27 cellular contexts compared by ENCODE assay signal in the genomic region with DNA sequence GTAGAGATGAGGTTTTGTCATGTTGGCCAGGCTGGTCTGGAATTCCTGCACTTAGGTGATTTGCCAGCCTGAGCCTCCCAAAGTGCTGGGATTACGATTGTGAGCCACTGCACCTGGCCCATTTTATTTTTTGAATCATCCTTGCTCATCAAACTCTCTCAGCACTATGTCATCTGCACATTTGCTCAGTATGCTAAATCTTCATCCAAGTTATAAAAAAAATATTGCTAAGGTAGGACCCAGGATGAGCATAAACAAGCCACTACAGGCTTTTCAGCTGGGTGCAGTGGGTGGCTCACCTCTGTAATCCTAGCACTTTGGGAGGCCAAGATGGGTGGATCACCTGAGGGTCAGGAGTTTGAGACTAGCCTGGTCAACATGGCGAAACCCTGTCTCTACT.
A peak's percentile ranks its signal among the peaks of the same experiment; 100 is the strongest.
DNase-seq lines count a peak whose midpoint lies in the region; ATAC-seq, FAIRE-seq and TF ChIP-seq lines count a peak whose summit lies in the region.
"Had no signal": no experiment of that assay in that cellular context is flagged by ENCODE, and none has a peak within 500 bp of the region (broad histone marks: within the 10 kb centered on the region; RNA-seq: fewer than 3 reads in every experiment).

No MANE protein-coding gene starts in this region.

- intact Hi-C loops in cardiac septum (cut with DNase I) (no loop called here), left colon (cut with DNase I, micrococcal nuclease) (no loop called here)

- peaks cover 25% of the 10 kb centered on the region for H3K4me1 ChIP-seq in RWPE2 (ENCODE audit: insufficient read depth, poor library complexity, severe bottlenecking)
- H3K4me1 ChIP-seq in foreskin keratinocyte, result peaks cover 22% of the 10 kb centered on the region
- no peaks in the 10 kb centered on the region for H3K4me1 ChIP-seq in osteoblast (ENCODE audit: insufficient read depth, low read length)
- H3K4me1 ChIP-seq: BE2C, BLaER1 had no signal

- no peaks in the 10 kb centered on the region for H3K79me2 ChIP-seq in osteoblast (ENCODE audit: insufficient read depth, low read length)

- no peak overlapping the region for H3K4me2 ChIP-seq in osteoblast (ENCODE audit: insufficient read depth, low read length)
- H3K4me2 ChIP-seq: BLaER1 had no signal

- TF ChIP-seq CTCF in RWPE2 (IDR thresholded peaks at IDR 0.05; ENCODE audit: poor library complexity, severe bottlenecking), result no peak
- no peak for TF ChIP-seq CTCF in bronchial epithelial cell (IDR thresholded peaks at IDR 0.05; ENCODE audit: insufficient read depth, low read length, severe bottlenecking)
- TF ChIP-seq CTCF in foreskin keratinocyte (conservative IDR thresholded peaks at IDR 0.05), result no peak
- no peak for TF ChIP-seq CTCF in osteoblast (IDR thresholded peaks at IDR 0.05; ENCODE audit: extremely low read depth, low read depth, low read length)

- H2AFZ ChIP-seq in osteoblast (ENCODE audit: low read length), result no peak overlapping the region

- H4K20me1 ChIP-seq in osteoblast (ENCODE audit: insufficient read depth, low read length), result no peaks in the 10 kb centered on the region
- H4K20me1 ChIP-seq: BLaER1 had no signal

- no peak for DNase-seq in RWPE2 (ENCODE audit: low spot score)
- peak; percentile 36 for DNase-seq in bronchial epithelial cell (ENCODE audit: low read depth)
- DNase-seq in foreskin keratinocyte, result peak; percentile 77 to 83
- DNase-seq in osteoblast (ENCODE audit: insufficient read length, low spot score, missing footprints), result peak; percentile 32
- DNase-seq in cardiac septum (ENCODE audit: low spot score), result no peak
- DNase-seq in left colon, result no peak
- DNase-seq: 8988T; ACHN; BE2C; C1 segment of cervical spinal cord; CD4-positive, alpha-beta memory T cell; CD4-positive, CD25-positive, alpha-beta regulatory T cell; CD8-positive, alpha-beta memory T cell; COR-L47; DMS 273 treated with DMSO at 0.1 percent for 48 hours; DMS153; DMS53; DMS79; DND-41; EL; GDM1 had no signal

- H3K27me3 ChIP-seq in RWPE2 (ENCODE audit: insufficient read depth, poor library complexity, severe bottlenecking) (no peaks in the 10 kb centered on the region), bronchial epithelial cell (ENCODE audit: control insufficient read depth, insufficient read depth, low read length) (no peaks in the 10 kb centered on the region), foreskin keratinocyte (no peaks in the 10 kb centered on the region), osteoblast (ENCODE audit: insufficient read depth, low read length) (no peaks in the 10 kb centered on the region)
- H3K27me3 ChIP-seq: BE2C, BLaER1 had no signal

- H3K4me3 ChIP-seq in RWPE2 (ENCODE audit: severe bottlenecking), result no peak overlapping the region
- no peak overlapping the region for H3K4me3 ChIP-seq in bronchial epithelial cell (ENCODE audit: low read depth, low read length)
- H3K4me3 ChIP-seq in osteoblast (ENCODE audit: insufficient read depth, low read length), result no peak overlapping the region
- H3K4me3 ChIP-seq: BLaER1, GM12878 had no signal

- FAIRE-seq in bronchial epithelial cell (lab: Jason Lieb, UNC), result no peak
- FAIRE-seq: A204.1, GM12878, GM12892, GM18507 had no signal

- ATAC-seq in RWPE2 (ENCODE audit: low read depth), result peak; percentile 58
- ATAC-seq in foreskin keratinocyte, result peak; percentile 72
- ATAC-seq in HG03442 (IDR thresholded peaks at IDR 0.05; ENCODE audit: unreplicated experiment), result no peak
- no peak for ATAC-seq in left colon
- ATAC-seq: GM12878 had no signal

- H3K36me3 ChIP-seq in RWPE2 (ENCODE audit: low read depth) (no peaks in the 10 kb centered on the region), bronchial epithelial cell (ENCODE audit: control insufficient read depth, insufficient read depth, low read length) (no peaks in the 10 kb centered on the region), osteoblast (ENCODE audit: insufficient read depth, low read length) (no peaks in the 10 kb centered on the region)
- H3K36me3 ChIP-seq: BE2C, BLaER1 had no signal

- peak overlapping the region; percentile 89 for H3K27ac ChIP-seq in RWPE2 (ENCODE audit: poor library complexity, severe bottlenecking)
- peak overlapping the region; percentile 92 for H3K27ac ChIP-seq in foreskin keratinocyte
- no peak overlapping the region for H3K27ac ChIP-seq in osteoblast (ENCODE audit: low read depth, low read length)
- H3K27ac ChIP-seq: BLaER1 had no signal

- H3K9me3 ChIP-seq in RWPE2 (ENCODE audit: severe bottlenecking) (no peaks in the 10 kb centered on the region), osteoblast (ENCODE audit: low read depth, low read length) (no peaks in the 10 kb centered on the region)
- H3K9me3 ChIP-seq: BE2C, BLaER1 had no signal

Comparison
In these comparisons a context has a peak if more than half of its experiments do, and no peak if none do; other contexts are left out.
1. ATAC-seq: peak in RWPE2 (single experiment) and foreskin keratinocyte (single experiment); none in HG03442 (single experiment) and left colon (single experiment).
2. DNase-seq: peak in bronchial epithelial cell (single experiment), foreskin keratinocyte (2 of 2) and osteoblast (single experiment); none in RWPE2 (single experiment), cardiac septum (single experiment) and left colon (0 of 2).